In genomic region chr20:56358600-56359211, GRCh38 we compare ENCODE assay signal across 8 cellular contexts. TPM values are rescaled to one million over a fixed set of nuclear protein-coding genes. Genes with fewer than 3 reads are reported as not detected.
DNase-seq lines count a peak whose midpoint lies in the region; ATAC-seq and TF ChIP-seq lines count a peak whose summit lies in the region.

Gene FAM210B (plus strand): TSS chr20:56358974. CDS start chr20:56359006, 32 bp downstream.

- no peaks in the 10 kb centered on the region for H3K36me3 ChIP-seq in GM23248 (ENCODE audit: low read depth)
- H3K36me3 ChIP-seq in RWPE2 (ENCODE audit: low read depth), result peaks cover 27% of the 10 kb centered on the region

- H2AFZ ChIP-seq in GM23248, result peak within 1 kb of the TSS; percentile 84

- H3K27me3 ChIP-seq in GM23248 (replicated peaks; ENCODE audit: insufficient read depth) (no peaks in the 10 kb centered on the region), RWPE2 (ENCODE audit: insufficient read depth, poor library complexity, severe bottlenecking) (no peaks in the 10 kb centered on the region)

- in situ Hi-C loops in GM23248 (cut with MboI), result no loop called here

- TF ChIP-seq CTCF in RWPE2 (IDR thresholded peaks at IDR 0.05; ENCODE audit: poor library complexity, severe bottlenecking) (no peak), nephron progenitor cell (IDR thresholded peaks at IDR 0.05) (no peak)

- peak within 1 kb of the TSS; percentile 29 for H3K27ac Mint-ChIP-seq in nephron progenitor cell
- peak within 1 kb of the TSS; percentile 58 for H3K27ac Mint-ChIP-seq in stimulated activated naive CD8-positive, alpha-beta T cell treated with anti-CD3 and anti-CD28 coated beads, Interleukin-15, Interleukin-2, amounts not matched to agents 100 ng/mL and 50 ng/mL, for 24 hours

- H3K4me1 ChIP-seq in GM23248 (ENCODE audit: insufficient read depth) (peaks cover 25% of the 10 kb centered on the region), RWPE2 (ENCODE audit: insufficient read depth, poor library complexity, severe bottlenecking) (peaks cover 13% of the 10 kb centered on the region)

- H3K9me3 ChIP-seq in GM23248 (ENCODE audit: low read depth), result no peaks in the 10 kb centered on the region
- no peaks in the 10 kb centered on the region for H3K9me3 ChIP-seq in RWPE2 (ENCODE audit: severe bottlenecking)

- peaks cover 37% of the 10 kb centered on the region for H3K4me1 Mint-ChIP-seq in nephron progenitor cell
- H3K4me1 Mint-ChIP-seq in stimulated activated naive CD8-positive, alpha-beta T cell treated with anti-CD3 and anti-CD28 coated beads, Interleukin-15, Interleukin-2, amounts not matched to agents 100 ng/mL and 50 ng/mL, for 24 hours (ENCODE audit: low read depth), result peaks cover 23% of the 10 kb centered on the region

- no peaks in the 10 kb centered on the region for H4K20me1 ChIP-seq in GM23248 (ENCODE audit: insufficient read depth)

- H3F3A ChIP-seq in GM23248 (ENCODE audit: insufficient read depth), result peaks cover 17% of the 10 kb centered on the region; the same call in 1 of the 2 replicates

- H3K4me3 ChIP-seq in GM23248, result peak within 1 kb of the TSS; percentile 82
- H3K4me3 ChIP-seq in RWPE2 (ENCODE audit: severe bottlenecking), result peak within 1 kb of the TSS; percentile 75

- H3K4me2 ChIP-seq in GM23248 (ENCODE audit: unreplicated experiment), result peak within 1 kb of the TSS; percentile 87

- peaks cover 5% of the 10 kb centered on the region for H3K36me3 Mint-ChIP-seq in nephron progenitor cell (ENCODE audit: low read depth)
- H3K36me3 Mint-ChIP-seq in stimulated activated naive CD8-positive, alpha-beta T cell treated with anti-CD3 and anti-CD28 coated beads, Interleukin-15, Interleukin-2, amounts not matched to agents 100 ng/mL and 50 ng/mL, for 24 hours (ENCODE audit: low read depth), result no peaks in the 10 kb centered on the region

- peak within 1 kb of the TSS; percentile 91 for H3K4me3 Mint-ChIP-seq in nephron progenitor cell
- peak within 1 kb of the TSS; percentile 84 for H3K4me3 Mint-ChIP-seq in stimulated activated naive CD8-positive, alpha-beta T cell treated with anti-CD3 and anti-CD28 coated beads, Interleukin-15, Interleukin-2, amounts not matched to agents 100 ng/mL and 50 ng/mL, for 24 hours

- H3K9me2 ChIP-seq in GM23248 (ENCODE audit: insufficient read depth), result no peaks in the 10 kb centered on the region

- peak within 1 kb of the TSS; percentile 82 for H3K9ac ChIP-seq in GM23248

- 3 to 13% methylated on average over 5 to 33 of the region's 63 CpGs for WGBS in GM23248 (ENCODE audit: low coverage in 1 of 2, low lambda C conversion rate in 2 of 2, missing lambda C conversion rate in 2 of 2), 2 experiments

- peaks cover 9% of the 10 kb centered on the region for H3K27me3 Mint-ChIP-seq in nephron progenitor cell (ENCODE audit: low read depth, poor library complexity)
- no peaks in the 10 kb centered on the region for H3K27me3 Mint-ChIP-seq in stimulated activated naive CD8-positive, alpha-beta T cell treated with anti-CD3 and anti-CD28 coated beads, Interleukin-15, Interleukin-2, amounts not matched to agents 100 ng/mL and 50 ng/mL, for 24 hours

- H3K79me2 ChIP-seq in GM23248 (ENCODE audit: insufficient read depth), result peaks cover 41% of the 10 kb centered on the region

- H3K9me3 Mint-ChIP-seq in nephron progenitor cell, result no peaks in the 10 kb centered on the region
- H3K9me3 Mint-ChIP-seq in stimulated activated naive CD8-positive, alpha-beta T cell treated with anti-CD3 and anti-CD28 coated beads, Interleukin-15, Interleukin-2, amounts not matched to agents 100 ng/mL and 50 ng/mL, for 24 hours, result no peaks in the 10 kb centered on the region

- DNase-seq in DMS53 treated with DMSO at 0.1 percent for 48 hours (lab: John Stamatoyannopoulos, UW; ENCODE audit: unreplicated experiment) (peak; percentile 64), GM23248 (peak; percentile 97), Kasumi-1 (lab: John Stamatoyannopoulos, UW) (peak; percentile 75 to 85), RWPE2 (ENCODE audit: low spot score) (peak; percentile 99), activated gamma-delta T cell treated with Interleukin-2 at 50 U/mL for 16 hours (peak; percentile 76), fibroblast of the conjunctiva (ENCODE audit: low read depth) (peak; percentile 77), nephron progenitor cell (peak; percentile 90)

- peak; percentile 84 for ATAC-seq in RWPE2 (ENCODE audit: low read depth)

- peak within 1 kb of the TSS; percentile 64 for H3K27ac ChIP-seq in GM23248
- peak within 1 kb of the TSS; percentile 86 for H3K27ac ChIP-seq in RWPE2 (ENCODE audit: poor library complexity, severe bottlenecking)

RNA-seq across cellular contexts. Expression of gene FAM210B, which starts in this region (rescaled TPM):
- 87.4 and 91.0 TPM in 2 replicates for total RNA-seq in GM23248 (2014; rRNA removed; shearing (Covaris generic))
- 94.1 and 95.7 TPM in 2 replicates for polyA plus RNA-seq in GM23248 (2016; fragmentation: Nextera tagmentation; extraction: Ambion mirVana)

Comparison
In these comparisons a context has a peak if more than half of its experiments do, and no peak if none do; other contexts are left out.
1. Peak in every context shown above with its lines: DNase-seq, ATAC-seq, H3K4me3 ChIP-seq and H3K27ac ChIP-seq.